ENCODE assay signal across 11 cellular contexts in genomic region chr1:15458392-15458791, GRCh38. TPM values are rescaled to one million over a fixed set of nuclear protein-coding genes. Genes with fewer than 3 reads are reported as not detected.
DNase-seq lines count a peak whose midpoint lies in the region; ATAC-seq and TF ChIP-seq lines count a peak whose summit lies in the region.
"Not testable (repeated sequence)": the region's sequence is repeated elsewhere in the genome, so short reads cannot be mapped to it uniquely, and the experiment has no call there.
"Had no signal": no experiment of that assay in that cellular context is flagged by ENCODE, and none has a peak within 500 bp of the region (broad histone marks: within the 10 kb centered on the region; RNA-seq: fewer than 3 reads in every experiment).

No MANE protein-coding gene starts in this region.

- not testable (repeated sequence) for H3K9me3 ChIP-seq in PC-3 (ENCODE audit: low read length); body of pancreas

- not testable (repeated sequence) for H3K9me2 ChIP-seq in PC-3 (replicated peaks; ENCODE audit: low read length)

- not testable (repeated sequence) for H3K9ac ChIP-seq in PC-3 (ENCODE audit: low read length)

- not testable (repeated sequence) for H3K9me3 Mint-ChIP-seq in mesothelial cell of epicardium; progenitor cell of endocrine pancreas (ENCODE audit: low read depth)

- not testable (repeated sequence) for H3K27ac ChIP-seq in PC-3 (ENCODE audit: low read length)
- H3K27ac ChIP-seq in body of pancreas, result peak overlapping the region; percentile 45 to 87 (median 75)

- not testable (repeated sequence) for H3K79me2 ChIP-seq in PC-3 (ENCODE audit: low read length)

- CTCF ChIA-PET in PC-3 (lab: Charles Lee), result not testable (repeated sequence)

- H3K4me3 Mint-ChIP-seq in mesothelial cell of epicardium; progenitor cell of endocrine pancreas (ENCODE audit: low read depth): not testable (repeated sequence)

- TF ChIP-seq POLR2A in body of pancreas (IDR thresholded peaks at IDR 0.05), result peak in 1 of 3 donors; percentile 13

- not testable (repeated sequence) for H4K20me1 ChIP-seq in PC-3 (ENCODE audit: low read length)

- intact Hi-C loops in PC-3 (cut with micrococcal nuclease); body of pancreas (cut with DNase I); left colon (cut with DNase I, micrococcal nuclease): not testable (repeated sequence)

- 38 to 44% methylated on average over 2 to 4 of the region's 4 CpGs for WGBS in body of pancreas, 2 donors

- POLR2A ChIA-PET in PC-3 (lab: Charles Lee; ENCODE audit: unreplicated experiment), result not testable (repeated sequence)

- not testable (repeated sequence) for H3K4me3 ChIP-seq in PC-3 (ENCODE audit: low read length); body of pancreas

- not testable (repeated sequence) for H3K4me2 ChIP-seq in PC-3 (ENCODE audit: low read length)

- not testable (repeated sequence) for H3F3A ChIP-seq in PC-3 (ENCODE audit: low read length, unreplicated experiment)

- not testable (repeated sequence) for H3K27me3 ChIP-seq in PC-3 (ENCODE audit: low read length); body of pancreas

- H3K4me1 ChIP-seq in PC-3 (ENCODE audit: insufficient read depth, low read length) (peaks cover 14% of the 10 kb centered on the region), body of pancreas (peaks cover 83% of the 10 kb centered on the region)

- ATAC-seq in PC-3, result 0 out of 2 replicates have a peak, but pooled peaks have one; percentile 21
- not testable (repeated sequence) for ATAC-seq in body of pancreas
- peak; percentile 29 for ATAC-seq in left colon

- not testable (repeated sequence) for TF ChIP-seq CTCF in PC-3 (conservative IDR thresholded peaks at IDR 0.05; ENCODE audit: low read depth, low read length); body of pancreas (IDR thresholded peaks at IDR 0.05); mesothelial cell of epicardium (IDR thresholded peaks at IDR 0.05; ENCODE audit: unreplicated experiment); progenitor cell of endocrine pancreas (IDR thresholded peaks at IDR 0.05; ENCODE audit: unreplicated experiment)

- peaks cover 25% of the 10 kb centered on the region for H3K4me1 Mint-ChIP-seq in mesothelial cell of epicardium
- H3K4me1 Mint-ChIP-seq in progenitor cell of endocrine pancreas (ENCODE audit: low read depth), result peaks cover 19% of the 10 kb centered on the region

- H3K27me3 Mint-ChIP-seq in mesothelial cell of epicardium (ENCODE audit: low read depth); progenitor cell of endocrine pancreas: not testable (repeated sequence)

- H3K27ac Mint-ChIP-seq in mesothelial cell of epicardium (peak overlapping the region; percentile 24), progenitor cell of endocrine pancreas (peak overlapping the region; percentile 2)

- BruUV-seq in PC-3 (replicated peaks; lab: Mats Ljungman, UMichigan), result not testable (repeated sequence)

- H3K36me3 Mint-ChIP-seq in mesothelial cell of epicardium; progenitor cell of endocrine pancreas (ENCODE audit: insufficient read depth): not testable (repeated sequence)

- not testable (repeated sequence) for H3K36me3 ChIP-seq in PC-3 (ENCODE audit: low read depth, low read length); body of pancreas (replicated peaks in 1 of 2; ENCODE audit: insufficient read depth in 1 of 2, low read depth in 2 of 2)

- not testable (repeated sequence) for H2AFZ ChIP-seq in PC-3 (ENCODE audit: low read length)

- DNase-seq in PC-3 (peak; percentile 10), body of pancreas (peak in 3 of 4 donors; percentile 52 to 65 (median 54))
- not testable (repeated sequence) for DNase-seq in left colon; mesothelial cell of epicardium (ENCODE audit: low spot score in 2 of 2, unreplicated experiment in 2 of 2); progenitor cell of endocrine pancreas (ENCODE audit: low spot score, unreplicated experiment)

RNA-seq across cellular contexts. Expression of gene CELA2A, which starts 1.9 kb away (rescaled TPM):
- not detected in 2 replicates for total RNA-seq in PC-3 (2014; rRNA removed)
- over 10,000 TPM in 1 of 2 donors, 1,000 to 10,000 TPM in 1; 4,384 to 21,046 TPM for total RNA-seq in body of pancreas
- not detected for total RNA-seq in left colon
- not detected in 3 replicates for total RNA-seq in mesothelial cell of epicardium
- not detected in 2 replicates for total RNA-seq in progenitor cell of endocrine pancreas
- total RNA-seq: A172; B cell; Caco-2; Calu3; CD4-positive, alpha-beta T cell; CD8-positive, alpha-beta T cell had no signal

RNA-seq across cellular contexts. Expression of gene CELA2B, which starts 17.5 kb away (rescaled TPM):
- total RNA-seq in PC-3 (2014; rRNA removed), result not detected in 2 replicates
- total RNA-seq in body of pancreas, result 1,000 to 10,000 TPM in 1 of 2 donors, 100 to 1,000 TPM in 1; 333 to 1,481 TPM
- not detected for total RNA-seq in left colon
- total RNA-seq in mesothelial cell of epicardium, result not detected in 3 replicates
- not detected in 2 replicates for total RNA-seq in progenitor cell of endocrine pancreas
- total RNA-seq: A172; B cell; Caco-2; Calu3; CD4-positive, alpha-beta T cell; CD8-positive, alpha-beta T cell had no signal

RNA-seq across cellular contexts. Expression of gene CTRC, which starts 20.1 kb away (rescaled TPM):
- total RNA-seq in PC-3 (2014; rRNA removed) (0.18 TPM in 1 of 2 replicates, not detected in the other), body of pancreas (over 10,000 TPM in 1 of 2 donors, 1,000 to 10,000 TPM in 1; 6,275 to 13,040 TPM), left colon (1 to 10 TPM in 1 of 2 donors, not detected in 1; 1.9 TPM), mesothelial cell of epicardium (0.13 to 1.2 TPM (median 0.38 TPM) in 3 replicates), progenitor cell of endocrine pancreas (0.57 and 0.87 TPM in 2 replicates)
- total RNA-seq: A172, B cell, Caco-2, Calu3 had no signal

RNA-seq across cellular contexts. Expression of gene EFHD2, which starts 48.7 kb away (rescaled TPM):
- total RNA-seq in PC-3 (2014; rRNA removed) (192 and 271 TPM in 2 replicates), body of pancreas (10 to 100 TPM; 56.7 to 78.6 TPM), left colon (100 to 1,000 TPM; 164 to 178 TPM), mesothelial cell of epicardium (16.2 to 18.0 TPM (median 17.5 TPM) in 3 replicates), progenitor cell of endocrine pancreas (17.8 and 19.4 TPM in 2 replicates)

Comparison
In these comparisons a context has a peak if more than half of its experiments do, and no peak if none do; other contexts are left out.
1. RNA of gene CELA2A, which starts 1.9 kb away (total RNA-seq): 4,384 to 21,046 TPM in body of pancreas; not detected in left colon, not detected in mesothelial cell of epicardium, not detected in PC-3 and not detected in progenitor cell of endocrine pancreas; every median in the first group is over 1,000 times any median in the second.
2. RNA of gene CELA2B, which starts 17.5 kb away (total RNA-seq): 333 to 1,481 TPM in body of pancreas; not detected in mesothelial cell of epicardium, not detected in left colon, not detected in PC-3 and not detected in progenitor cell of endocrine pancreas; every median in the first group is over 100 times any median in the second.
3. RNA of gene CTRC, which starts 20.1 kb away (total RNA-seq): 6,275 to 13,040 TPM in body of pancreas; 1.9 TPM in left colon, 0.57 to 0.87 TPM in progenitor cell of endocrine pancreas, 0.18 TPM in PC-3 and 0.13 to 1.2 TPM in mesothelial cell of epicardium; every median in the first group is over 1,000 times any median in the second.